ENCODE assay signal across 8 cellular contexts in genomic region chr17:21551081-21551881, GRCh38.
DNase-seq lines count a peak whose midpoint lies in the region; ATAC-seq and TF ChIP-seq lines count a peak whose summit lies in the region.

No MANE protein-coding gene starts in this region.

- peaks cover 33% of the 10 kb centered on the region for H3K27me3 Mint-ChIP-seq in nephron (ENCODE audit: low read depth)

- no peak for ATAC-seq in HG02973 (IDR thresholded peaks at IDR 0.05; ENCODE audit: unreplicated experiment)

- peak overlapping the region; percentile 87 to 92 (median 88) for H3K4me3 Mint-ChIP-seq in nephron

- H3K36me3 Mint-ChIP-seq in nephron (ENCODE audit: low read depth): peaks cover 12% of the 10 kb centered on the region

- H3K4me3 ChIP-seq in GM12875 (ENCODE audit: low read depth, low read length): peak overlapping the region; percentile 39
- peak overlapping the region; percentile 73 for H3K4me3 ChIP-seq in fibroblast of pulmonary artery (replicated peaks; ENCODE audit: low read depth, low read length)

- peak overlapping the region in 2 of 3 experiments; percentile 20 to 64 for H3K27ac Mint-ChIP-seq in nephron

- peak; percentile 65 for DNase-seq in HS-27A (ENCODE audit: low read depth)
- peak; percentile 77 for DNase-seq in RPMI7951 (ENCODE audit: low read depth)
- peak; percentile 75 for DNase-seq in activated T-helper 9 cell treated with anti-CD3 and anti-CD28 coated beads, Interleukin-2, amount 50 U/mL, for 16 hours (ENCODE audit: low read depth)
- DNase-seq in fibroblast of pulmonary artery (ENCODE audit: low read depth): peak; percentile 86
- peak; percentile 70 to 87 (median 83) for DNase-seq in stimulated activated naive CD4-positive, alpha-beta T cell (lab: John Stamatoyannopoulos, UW)

- TF ChIP-seq CTCF in GM12875 (IDR thresholded peaks at IDR 0.05; ENCODE audit: borderline replicate concordance, insufficient read depth, low read depth, low read length): no peak
- TF ChIP-seq CTCF in fibroblast of pulmonary artery (IDR thresholded peaks at IDR 0.05; ENCODE audit: low read length, missing control alignments): no peak
- no peak for TF ChIP-seq CTCF in nephron (IDR thresholded peaks at IDR 0.05; ENCODE audit: unreplicated experiment in 3 of 3)

- H3K4me1 Mint-ChIP-seq in nephron: peaks cover 21% of the 10 kb centered on the region

- H3K9me3 Mint-ChIP-seq in nephron: peaks cover 8% of the 10 kb centered on the region
